Comparison of ENCODE assay signal across 27 cellular contexts in genomic region chr7:112580717-112581435, GRCh38.
"Had no signal": no experiment of that assay in that cellular context is flagged by ENCODE, and none has a peak within 500 bp of the region (broad histone marks: within the 10 kb centered on the region; RNA-seq: fewer than 3 reads in every experiment).

No MANE protein-coding gene starts in this region.

- H3K4me1 ChIP-seq: esophagus squamous epithelium, lower lobe of right lung, pancreas, right lobe of liver, stomach, testis, tibial artery had no signal

- H3K4me3 ChIP-seq: esophagus squamous epithelium, heart right ventricle, lower lobe of right lung, pancreas, right lobe of liver, smooth muscle cell, stomach, testis, tibial artery had no signal

- ATAC-seq: effector memory CD8-positive, alpha-beta T cell; lower lobe of right lung; natural killer cell; pancreas; right lobe of liver had no signal

- H3K36me3 ChIP-seq: esophagus squamous epithelium, heart right ventricle, lower lobe of right lung, pancreas, right lobe of liver, stomach, tibial artery had no signal

- H3K27me3 ChIP-seq: esophagus squamous epithelium, heart right ventricle, pancreas, right lobe of liver, stomach, testis, tibial artery had no signal

- H3K9me3 ChIP-seq: esophagus squamous epithelium, lower lobe of right lung, pancreas, right lobe of liver, testis, tibial artery had no signal

- H3K4me2 ChIP-seq: smooth muscle cell had no signal

- DNase-seq: cortex of kidney; effector memory CD8-positive, alpha-beta T cell; erythroblast; esophagus squamous epithelium; foreskin melanocyte; glutamatergic neuron; heart right ventricle; hypothalamus; immature natural killer cell; islet precursor cell; kidney glomerular epithelial cell; left ventricle myocardium superior; lower lobe of right lung; natural killer cell; occipital lobe; pancreas; right lobe of liver; stimulated activated CD4-positive, alpha-beta T cell treated with anti-CD3 and anti-CD28 coated beads, Interleukin-12 subunit alpha, Interleukin-12 subunit beta, amount 100 ng/mL, for 4 hours; stimulated activated CD4-positive, alpha-beta T cell treated with anti-CD3 and anti-CD28 coated beads, Interleukin-1b, Interleukin-23, amount 100 ng/mL, for 48 hours; stimulated activated CD4-positive, alpha-beta T cell treated with anti-CD3 and anti-CD28 coated beads, Interleukin-4, amount 100 ng/mL, for 1 hour; stimulated activated CD8-positive, alpha-beta memory T cell treated with anti-CD3 and anti-CD28 coated beads, Interleukin-4, amount 100 ng/mL, for 48 hours; stimulated activated naive CD4-positive, alpha-beta T cell; stomach; testis; tibial artery had no signal

- FAIRE-seq: endometrium, pancreas had no signal

- H3K27ac ChIP-seq: esophagus squamous epithelium, lower lobe of right lung, pancreas, right lobe of liver, stomach, testis, tibial artery had no signal
